Comparison of ENCODE assay signal across 1 cellular context in the genomic region with DNA sequence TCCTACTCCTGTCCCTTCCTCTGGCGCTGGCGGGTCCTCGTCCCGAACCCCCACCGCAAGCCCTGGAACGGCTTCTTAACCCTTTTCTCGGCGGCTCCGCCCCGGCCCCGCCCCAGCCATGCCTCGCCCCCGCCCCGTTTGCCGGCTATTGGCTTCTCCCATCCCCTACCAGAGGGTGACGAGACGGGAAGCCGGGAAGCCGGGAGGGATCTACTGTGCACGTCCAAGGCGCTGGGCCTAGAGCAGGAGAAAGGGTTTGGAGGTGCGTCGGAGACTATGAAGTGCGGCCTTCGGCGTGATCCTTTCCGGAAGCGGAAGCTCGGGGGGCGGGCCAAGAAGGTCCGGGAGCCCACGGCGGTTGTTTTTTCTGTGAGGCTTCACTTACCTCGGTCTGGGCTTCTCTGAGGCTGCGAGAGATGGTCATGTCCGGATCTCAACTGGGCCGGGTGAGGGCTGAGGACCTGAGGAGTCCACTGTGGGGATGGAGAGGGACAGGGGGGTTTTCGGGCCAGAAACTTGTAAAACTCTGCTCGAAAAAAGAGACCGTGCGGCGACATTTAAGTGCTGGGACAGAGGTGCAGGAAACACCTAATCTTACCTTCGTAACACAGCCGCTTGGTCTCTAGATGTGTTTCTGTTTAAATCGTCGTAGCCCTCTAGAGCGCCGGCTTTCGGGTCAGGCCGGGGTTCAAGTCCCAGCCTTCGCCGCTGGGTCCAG.
TF ChIP-seq lines count a peak whose summit lies in the region.

No MANE protein-coding gene starts in this region.

TF ChIP-seq in HepG2, 621 proteins besides CTCF, POLR2A, EP300 and RAD21 (continued from another document and continues in another):
- TF ChIP-seq, protein P1, sequence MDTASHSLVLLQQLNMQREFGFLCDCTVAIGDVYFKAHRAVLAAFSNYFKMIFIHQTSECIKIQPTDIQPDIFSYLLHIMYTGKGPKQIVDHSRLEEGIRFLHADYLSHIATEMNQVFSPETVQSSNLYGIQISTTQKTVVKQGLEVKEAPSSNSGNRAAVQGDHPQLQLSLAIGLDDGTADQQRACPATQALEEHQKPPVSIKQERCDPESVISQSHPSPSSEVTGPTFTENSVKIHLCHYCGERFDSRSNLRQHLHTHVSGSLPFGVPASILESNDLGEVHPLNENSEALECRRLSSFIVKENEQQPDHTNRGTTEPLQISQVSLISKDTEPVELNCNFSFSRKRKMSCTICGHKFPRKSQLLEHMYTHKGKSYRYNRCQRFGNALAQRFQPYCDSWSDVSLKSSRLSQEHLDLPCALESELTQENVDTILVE (CRISPR knock-in tag; IDR thresholded peaks at IDR 0.05): no peak
- TF ChIP-seq ZNF430 (CRISPR knock-in tag; IDR thresholded peaks at IDR 0.05) (0 out of 2 replicates have a peak, but pooled peaks have one; percentile 33), RCOR2 (CRISPR knock-in tag; IDR thresholded peaks at IDR 0.05) (no peak), SMAD1 (CRISPR knock-in tag; IDR thresholded peaks at IDR 0.05; ENCODE audit: borderline replicate concordance, low read depth) (no peak), CENPX (CRISPR knock-in tag; IDR thresholded peaks at IDR 0.05) (no peak), RARG (CRISPR knock-in tag; IDR thresholded peaks at IDR 0.05; ENCODE audit: low read depth) (no peak), ZNF605 (CRISPR knock-in tag; IDR thresholded peaks at IDR 0.05) (peak; percentile 84; the same call in 1 of the 2 replicates), KLF15 (CRISPR knock-in tag; IDR thresholded peaks at IDR 0.05; ENCODE audit: borderline replicate concordance) (no peak), HDAC6 (IDR thresholded peaks at IDR 0.05; ENCODE audit: low read depth, low read length) (no peak), ZBTB20 (CRISPR knock-in tag; IDR thresholded peaks at IDR 0.05; ENCODE audit: borderline replicate concordance, low read depth) (peak; percentile 35; the same call in 1 of the 2 replicates), ZNF138 (CRISPR knock-in tag; IDR thresholded peaks at IDR 0.05; ENCODE audit: low read depth) (no peak), ZNF224 (CRISPR knock-in tag; IDR thresholded peaks at IDR 0.05) (no peak), ZNF768 (CRISPR knock-in tag; IDR thresholded peaks at IDR 0.05) (peak; percentile 17; the same call in 1 of the 2 replicates), ZNF816 (CRISPR knock-in tag; IDR thresholded peaks at IDR 0.05; ENCODE audit: borderline replicate concordance) (peak; percentile 61; the same call in 1 of the 2 replicates), ZMYM4 (CRISPR knock-in tag; IDR thresholded peaks at IDR 0.05) (no peak; the same call in 1 of the 2 replicates), SRF (IDR thresholded peaks at IDR 0.05; ENCODE audit: low read depth, low read length) (no peak), FOXC1 (CRISPR knock-in tag; IDR thresholded peaks at IDR 0.05; ENCODE audit: borderline replicate concordance) (no peak), GZF1 (CRISPR knock-in tag; IDR thresholded peaks at IDR 0.05) (no peak), RNF2 (conservative IDR thresholded peaks at IDR 0.05; ENCODE audit: low read depth) (no peak), NAIF1 (CRISPR knock-in tag; IDR thresholded peaks at IDR 0.05; ENCODE audit: borderline replicate concordance) (no peak), ZNF205 (CRISPR knock-in tag; IDR thresholded peaks at IDR 0.05) (no peak), TRIM24 (CRISPR knock-in tag; IDR thresholded peaks at IDR 0.05) (no peak), HOXA3 (CRISPR knock-in tag; IDR thresholded peaks at IDR 0.05) (peak; percentile 36; the same call in 1 of the 2 replicates), POLR2G (IDR thresholded peaks at IDR 0.05; ENCODE audit: low read depth, low read length) (peak; percentile 89), ATF7 (IDR thresholded peaks at IDR 0.05) (no peak), ATF7 (CRISPR knock-in tag; IDR thresholded peaks at IDR 0.05) (no peak), SIX4 (CRISPR knock-in tag; IDR thresholded peaks at IDR 0.05) (0 out of 2 replicates have a peak, but pooled peaks have one; percentile 28), ZC3H4 (CRISPR knock-in tag; IDR thresholded peaks at IDR 0.05; ENCODE audit: borderline replicate concordance) (no peak), ZNF619 (CRISPR knock-in tag; IDR thresholded peaks at IDR 0.05) (no peak), ZNF44 (CRISPR knock-in tag; IDR thresholded peaks at IDR 0.05) (no peak), ZNF703 (CRISPR knock-in tag; IDR thresholded peaks at IDR 0.05; ENCODE audit: borderline replicate concordance) (no peak), ZNF652 (CRISPR knock-in tag; IDR thresholded peaks at IDR 0.05; ENCODE audit: borderline replicate concordance, low read depth) (peak; percentile 50; the same call in 1 of the 2 replicates), ZNF343 (CRISPR knock-in tag; IDR thresholded peaks at IDR 0.05) (peak; percentile 33; the same call in 1 of the 2 replicates), SRSF4 (IDR thresholded peaks at IDR 0.05; ENCODE audit: low read depth, low read length, poor library complexity, severe bottlenecking) (no peak), ZNF331 (CRISPR knock-in tag; IDR thresholded peaks at IDR 0.05) (no peak), WIZ (CRISPR knock-in tag; IDR thresholded peaks at IDR 0.05) (peak; percentile 69; the same call in 1 of the 2 replicates), HDAC1 (CRISPR knock-in tag; IDR thresholded peaks at IDR 0.05) (peak; percentile 68), MED13 (CRISPR knock-in tag; IDR thresholded peaks at IDR 0.05) (no peak), TBX2 (CRISPR knock-in tag; IDR thresholded peaks at IDR 0.05; ENCODE audit: borderline replicate concordance) (peak; percentile 48; the same call in 1 of the 2 replicates), MBNL3 (CRISPR knock-in tag; conservative IDR thresholded peaks at IDR 0.05) (no peak), ZNF282 (IDR thresholded peaks at IDR 0.05; ENCODE audit: partially characterized antibody) (no peak), GTF3A (CRISPR knock-in tag; conservative IDR thresholded peaks at IDR 0.05) (no peak), SNRNP70 (IDR thresholded peaks at IDR 0.05; ENCODE audit: low read depth, low read length) (no peak), ISX (CRISPR knock-in tag; conservative IDR thresholded peaks at IDR 0.05) (no peak), ZNF737 (CRISPR knock-in tag; IDR thresholded peaks at IDR 0.05; ENCODE audit: borderline replicate concordance) (no peak), ZNF468 (CRISPR knock-in tag; IDR thresholded peaks at IDR 0.05) (no peak)
- TF ChIP-seq, protein P2, sequence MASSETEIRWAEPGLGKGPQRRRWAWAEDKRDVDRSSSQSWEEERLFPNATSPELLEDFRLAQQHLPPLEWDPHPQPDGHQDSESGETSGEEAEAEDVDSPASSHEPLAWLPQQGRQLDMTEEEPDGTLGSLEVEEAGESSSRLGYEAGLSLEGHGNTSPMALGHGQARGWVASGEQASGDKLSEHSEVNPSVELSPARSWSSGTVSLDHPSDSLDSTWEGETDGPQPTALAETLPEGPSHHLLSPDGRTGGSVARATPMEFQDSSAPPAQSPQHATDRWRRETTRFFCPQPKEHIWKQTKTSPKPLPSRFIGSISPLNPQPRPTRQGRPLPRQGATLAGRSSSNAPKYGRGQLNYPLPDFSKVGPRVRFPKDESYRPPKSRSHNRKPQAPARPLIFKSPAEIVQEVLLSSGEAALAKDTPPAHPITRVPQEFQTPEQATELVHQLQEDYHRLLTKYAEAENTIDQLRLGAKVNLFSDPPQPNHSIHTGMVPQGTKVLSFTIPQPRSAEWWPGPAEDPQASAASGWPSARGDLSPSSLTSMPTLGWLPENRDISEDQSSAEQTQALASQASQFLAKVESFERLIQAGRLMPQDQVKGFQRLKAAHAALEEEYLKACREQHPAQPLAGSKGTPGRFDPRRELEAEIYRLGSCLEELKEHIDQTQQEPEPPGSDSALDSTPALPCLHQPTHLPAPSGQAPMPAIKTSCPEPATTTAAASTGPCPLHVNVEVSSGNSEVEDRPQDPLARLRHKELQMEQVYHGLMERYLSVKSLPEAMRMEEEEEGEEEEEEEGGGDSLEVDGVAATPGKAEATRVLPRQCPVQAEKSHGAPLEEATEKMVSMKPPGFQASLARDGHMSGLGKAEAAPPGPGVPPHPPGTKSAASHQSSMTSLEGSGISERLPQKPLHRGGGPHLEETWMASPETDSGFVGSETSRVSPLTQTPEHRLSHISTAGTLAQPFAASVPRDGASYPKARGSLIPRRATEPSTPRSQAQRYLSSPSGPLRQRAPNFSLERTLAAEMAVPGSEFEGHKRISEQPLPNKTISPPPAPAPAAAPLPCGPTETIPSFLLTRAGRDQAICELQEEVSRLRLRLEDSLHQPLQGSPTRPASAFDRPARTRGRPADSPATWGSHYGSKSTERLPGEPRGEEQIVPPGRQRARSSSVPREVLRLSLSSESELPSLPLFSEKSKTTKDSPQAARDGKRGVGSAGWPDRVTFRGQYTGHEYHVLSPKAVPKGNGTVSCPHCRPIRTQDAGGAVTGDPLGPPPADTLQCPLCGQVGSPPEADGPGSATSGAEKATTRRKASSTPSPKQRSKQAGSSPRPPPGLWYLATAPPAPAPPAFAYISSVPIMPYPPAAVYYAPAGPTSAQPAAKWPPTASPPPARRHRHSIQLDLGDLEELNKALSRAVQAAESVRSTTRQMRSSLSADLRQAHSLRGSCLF (CRISPR knock-in tag; IDR thresholded peaks at IDR 0.05; ENCODE audit: borderline replicate concordance): no peak
- TF ChIP-seq, protein P3, sequence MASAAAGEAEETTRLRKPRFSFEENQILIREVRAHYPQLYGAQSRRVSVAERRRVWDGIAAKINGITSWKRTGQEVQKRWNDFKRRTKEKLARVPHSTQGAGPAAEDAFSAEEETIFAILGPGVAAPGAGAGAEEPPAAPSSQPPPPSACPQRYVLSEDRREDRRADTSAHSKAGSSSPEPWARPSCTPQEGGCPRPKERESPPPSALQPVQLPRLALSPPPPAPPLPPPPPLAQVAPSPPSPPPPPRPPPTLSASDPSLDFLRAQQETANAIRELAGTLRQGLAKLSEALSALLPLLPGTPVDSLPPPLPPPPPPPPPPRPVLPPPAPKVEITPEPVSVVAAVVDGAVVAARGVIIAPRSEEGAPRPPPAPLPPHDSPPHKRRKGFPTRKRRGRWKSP (CRISPR knock-in tag; IDR thresholded peaks at IDR 0.05): no peak
- TF ChIP-seq, protein P4, sequence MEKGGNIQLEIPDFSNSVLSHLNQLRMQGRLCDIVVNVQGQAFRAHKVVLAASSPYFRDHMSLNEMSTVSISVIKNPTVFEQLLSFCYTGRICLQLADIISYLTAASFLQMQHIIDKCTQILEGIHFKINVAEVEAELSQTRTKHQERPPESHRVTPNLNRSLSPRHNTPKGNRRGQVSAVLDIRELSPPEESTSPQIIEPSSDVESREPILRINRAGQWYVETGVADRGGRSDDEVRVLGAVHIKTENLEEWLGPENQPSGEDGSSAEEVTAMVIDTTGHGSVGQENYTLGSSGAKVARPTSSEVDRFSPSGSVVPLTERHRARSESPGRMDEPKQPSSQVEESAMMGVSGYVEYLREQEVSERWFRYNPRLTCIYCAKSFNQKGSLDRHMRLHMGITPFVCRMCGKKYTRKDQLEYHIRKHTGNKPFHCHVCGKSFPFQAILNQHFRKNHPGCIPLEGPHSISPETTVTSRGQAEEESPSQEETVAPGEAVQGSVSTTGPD (CRISPR knock-in tag; IDR thresholded peaks at IDR 0.05): no peak
- TF ChIP-seq, protein P5, sequence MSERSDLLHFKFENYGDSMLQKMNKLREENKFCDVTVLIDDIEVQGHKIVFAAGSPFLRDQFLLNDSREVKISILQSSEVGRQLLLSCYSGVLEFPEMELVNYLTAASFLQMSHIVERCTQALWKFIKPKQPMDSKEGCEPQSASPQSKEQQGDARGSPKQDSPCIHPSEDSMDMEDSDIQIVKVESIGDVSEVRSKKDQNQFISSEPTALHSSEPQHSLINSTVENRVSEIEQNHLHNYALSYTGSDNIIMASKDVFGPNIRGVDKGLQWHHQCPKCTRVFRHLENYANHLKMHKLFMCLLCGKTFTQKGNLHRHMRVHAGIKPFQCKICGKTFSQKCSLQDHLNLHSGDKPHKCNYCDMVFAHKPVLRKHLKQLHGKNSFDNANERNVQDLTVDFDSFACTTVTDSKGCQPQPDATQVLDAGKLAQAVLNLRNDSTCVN (CRISPR knock-in tag; IDR thresholded peaks at IDR 0.05; ENCODE audit: borderline replicate concordance): no peak
- TF ChIP-seq, protein P6, sequence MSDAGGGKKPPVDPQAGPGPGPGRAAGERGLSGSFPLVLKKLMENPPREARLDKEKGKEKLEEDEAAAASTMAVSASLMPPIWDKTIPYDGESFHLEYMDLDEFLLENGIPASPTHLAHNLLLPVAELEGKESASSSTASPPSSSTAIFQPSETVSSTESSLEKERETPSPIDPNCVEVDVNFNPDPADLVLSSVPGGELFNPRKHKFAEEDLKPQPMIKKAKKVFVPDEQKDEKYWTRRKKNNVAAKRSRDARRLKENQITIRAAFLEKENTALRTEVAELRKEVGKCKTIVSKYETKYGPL (CRISPR knock-in tag; IDR thresholded peaks at IDR 0.05): no peak
- TF ChIP-seq, protein P7, sequence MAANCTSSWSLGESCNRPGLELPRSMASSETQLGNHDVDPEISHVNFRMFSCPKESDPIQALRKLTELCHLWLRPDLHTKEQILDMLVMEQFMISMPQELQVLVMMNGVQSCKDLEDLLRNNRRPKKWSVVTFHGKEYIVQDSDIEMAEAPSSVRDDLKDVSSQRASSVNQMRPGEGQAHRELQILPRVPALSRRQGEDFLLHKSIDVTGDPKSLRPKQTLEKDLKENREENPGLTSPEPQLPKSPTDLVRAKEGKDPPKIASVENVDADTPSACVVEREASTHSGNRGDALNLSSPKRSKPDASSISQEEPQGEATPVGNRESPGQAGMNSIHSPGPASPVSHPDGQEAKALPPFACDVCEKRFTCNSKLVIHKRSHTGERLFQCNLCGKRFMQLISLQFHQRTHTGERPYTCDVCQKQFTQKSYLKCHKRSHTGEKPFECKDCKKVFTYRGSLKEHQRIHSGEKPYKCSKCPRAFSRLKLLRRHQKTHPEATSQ (CRISPR knock-in tag; IDR thresholded peaks at IDR 0.05; ENCODE audit: borderline replicate concordance): no peak
- TF ChIP-seq, protein P8, sequence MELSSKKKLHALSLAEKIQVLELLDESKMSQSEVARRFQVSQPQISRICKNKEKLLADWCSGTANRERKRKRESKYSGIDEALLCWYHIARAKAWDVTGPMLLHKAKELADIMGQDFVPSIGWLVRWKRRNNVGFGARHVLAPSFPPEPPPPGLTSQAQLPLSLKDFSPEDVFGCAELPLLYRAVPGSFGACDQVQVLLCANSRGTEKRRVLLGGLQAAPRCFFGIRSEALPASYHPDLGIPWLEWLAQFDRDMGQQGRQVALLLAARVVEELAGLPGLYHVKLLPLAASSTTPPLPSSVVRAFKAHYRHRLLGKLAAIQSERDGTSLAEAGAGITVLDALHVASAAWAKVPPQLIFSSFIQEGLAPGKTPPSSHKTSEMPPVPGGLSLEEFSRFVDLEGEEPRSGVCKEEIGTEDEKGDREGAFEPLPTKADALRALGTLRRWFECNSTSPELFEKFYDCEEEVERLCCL (CRISPR knock-in tag; IDR thresholded peaks at IDR 0.05; ENCODE audit: borderline replicate concordance): no peak
